ENCODE assay signal across 11 cellular contexts in the genomic region with DNA sequence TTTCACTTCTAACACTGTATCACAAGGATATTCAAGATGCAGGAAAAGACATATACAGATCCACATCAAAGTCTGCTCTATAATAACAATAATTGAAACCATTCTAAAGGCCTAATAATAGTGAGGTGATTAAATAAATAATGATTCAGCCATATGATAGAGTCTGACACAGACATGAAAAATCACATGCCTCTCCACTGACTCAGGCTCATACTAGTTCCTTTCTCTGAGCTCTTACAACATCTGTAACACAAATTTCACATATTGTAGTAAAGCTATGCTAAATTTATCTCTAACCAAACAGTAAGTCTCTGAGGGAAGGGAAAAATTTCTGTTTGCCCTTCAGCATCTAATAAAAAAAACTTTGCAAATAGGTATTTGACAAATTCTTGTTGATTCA. TPM values are rescaled to one million over a fixed set of nuclear protein-coding genes. Genes with fewer than 3 reads are reported as not detected.
A peak's percentile ranks its signal among the peaks of the same experiment; 100 is the strongest.
DNase-seq lines count a peak whose midpoint lies in the region; ATAC-seq and TF ChIP-seq lines count a peak whose summit lies in the region.
"Had no signal": no experiment of that assay in that cellular context is flagged by ENCODE, and none has a peak within 500 bp of the region (broad histone marks: within the 10 kb centered on the region; RNA-seq: fewer than 3 reads in every experiment).

No MANE protein-coding gene starts in this region.

- in situ Hi-C loops in SK-MEL-5 (cut with HindIII; ENCODE audit: low pct_unique_long_range_greater_than_20kb, low sequenced_read_pairs): no loop called here

- no peak overlapping the region for H4K8ac ChIP-seq in trophoblast cell (ENCODE audit: low read depth, low read length)

- ATAC-seq in activated CD8-positive, alpha-beta T cell treated with anti-CD3 and anti-CD28 coated beads, Interleukin-2, amount 10 ng/mL, durations not matched to agents 7 days and 5 days: no peak
- ATAC-seq: WTC11 had no signal

- BruUV-seq in Calu3 (replicated peaks; lab: Mats Ljungman, UMichigan): no TSS peak

- no peak overlapping the region for H2AK5ac ChIP-seq in trophoblast cell (ENCODE audit: low read length)

- no peak overlapping the region for H2BK5ac ChIP-seq in trophoblast cell (ENCODE audit: low read depth, low read length, poor library complexity)

- no peaks in the 10 kb centered on the region for H3K9me3 Mint-ChIP-seq in Calu3 (ENCODE audit: low read depth, unreplicated experiment)
- peaks cover 4% of the 10 kb centered on the region for H3K9me3 Mint-ChIP-seq in activated CD8-positive, alpha-beta T cell treated with anti-CD3 and anti-CD28 coated beads, Interleukin-2, amount 10 ng/mL, durations not matched to agents 7 days and 5 days (ENCODE audit: insufficient read depth)
- H3K9me3 Mint-ChIP-seq in activated T-cell treated with anti-CD3 and anti-CD28 coated beads, Interleukin-2, amount 50 U/mL, for 24 hours: no peaks in the 10 kb centered on the region
- H3K9me3 Mint-ChIP-seq: WTC11 had no signal

- no peak overlapping the region for H2BK120ac ChIP-seq in trophoblast cell (ENCODE audit: insufficient read depth, low read length, poor library complexity)

- no peak for TF ChIP-seq CTCF in Calu3 (IDR thresholded peaks at IDR 0.05; ENCODE audit: unreplicated experiment)
- TF ChIP-seq CTCF in fibroblast of pulmonary artery (IDR thresholded peaks at IDR 0.05; ENCODE audit: low read length, missing control alignments): no peak

- no peaks in the 10 kb centered on the region for H3K79me1 ChIP-seq in trophoblast cell (ENCODE audit: low read length)

- H3K4me1 Mint-ChIP-seq in Calu3 (ENCODE audit: low read depth, unreplicated experiment): peaks cover 8% of the 10 kb centered on the region
- peaks cover 4% of the 10 kb centered on the region for H3K4me1 Mint-ChIP-seq in activated CD8-positive, alpha-beta T cell treated with anti-CD3 and anti-CD28 coated beads, Interleukin-2, amount 10 ng/mL, durations not matched to agents 7 days and 5 days (ENCODE audit: low read depth)
- peaks cover 43% of the 10 kb centered on the region for H3K4me1 Mint-ChIP-seq in activated T-cell treated with anti-CD3 and anti-CD28 coated beads, Interleukin-2, amount 50 U/mL, for 24 hours (ENCODE audit: low read depth)

- DNase-seq in Calu3 (peak; percentile 20), SK-MEL-5 (ENCODE audit: low read depth, low spot score) (peak; percentile 71), fibroblast of pulmonary artery (ENCODE audit: low read depth) (peak; percentile 96), trophoblast cell (peak; percentile 22 to 65), COLO668 (lab: John Stamatoyannopoulos, UW; ENCODE audit: unreplicated experiment) (no peak)
- DNase-seq in stimulated activated CD8-positive, alpha-beta memory T cell treated with anti-CD3 and anti-CD28 coated beads, Interleukin-4, amount 100 ng/mL, for 48 hours: no peak
- DNase-seq in activated CD8-positive, alpha-beta T cell treated with anti-CD3 and anti-CD28 coated beads, Interleukin-2, amount 10 ng/mL, durations not matched to agents 7 days and 5 days: no peak
- DNase-seq in activated T-cell treated with anti-CD3 and anti-CD28 coated beads, Interleukin-2, amount 50 U/mL, for 24 hours: no peak
- DNase-seq: effector memory CD4-positive, alpha-beta T cell had no signal

- H3K9me3 ChIP-seq in trophoblast cell (ENCODE audit: insufficient read depth, low read depth, low read length): no peaks in the 10 kb centered on the region

- no peak overlapping the region for H3K9ac ChIP-seq in trophoblast cell (ENCODE audit: low read length)

- H3K4me3 Mint-ChIP-seq in Calu3 (ENCODE audit: low read depth, unreplicated experiment): no peak overlapping the region
- H3K4me3 Mint-ChIP-seq in activated CD8-positive, alpha-beta T cell treated with anti-CD3 and anti-CD28 coated beads, Interleukin-2, amount 10 ng/mL, durations not matched to agents 7 days and 5 days: no peak overlapping the region
- no peak overlapping the region for H3K4me3 Mint-ChIP-seq in activated T-cell treated with anti-CD3 and anti-CD28 coated beads, Interleukin-2, amount 50 U/mL, for 24 hours
- H3K4me3 Mint-ChIP-seq: WTC11 had no signal

- no peaks in the 10 kb centered on the region for H3K27me3 Mint-ChIP-seq in Calu3 (ENCODE audit: unreplicated experiment)
- H3K27me3 Mint-ChIP-seq in activated CD8-positive, alpha-beta T cell treated with anti-CD3 and anti-CD28 coated beads, Interleukin-2, amount 10 ng/mL, durations not matched to agents 7 days and 5 days (ENCODE audit: low read depth): no peaks in the 10 kb centered on the region
- H3K27me3 Mint-ChIP-seq in activated T-cell treated with anti-CD3 and anti-CD28 coated beads, Interleukin-2, amount 50 U/mL, for 24 hours: no peaks in the 10 kb centered on the region

- H2BK12ac ChIP-seq in trophoblast cell (ENCODE audit: low read length): no peak overlapping the region

- H3K23ac ChIP-seq in trophoblast cell (ENCODE audit: low read length): no peak overlapping the region

- CTCF ChIA-PET in Calu3 (lab: Charles Lee): interaction anchor here (0.5 to 1.2 kb wide), 4 partner anchors 63 to 378 kb away, joined by 3 to 4 read pairs (median 3); no protein-coding TSS in a partner anchor
- CTCF ChIA-PET in activated CD8-positive, alpha-beta T cell treated with anti-CD3 and anti-CD28 coated beads, Interleukin-2, amount 10 ng/mL, durations not matched to agents 7 days and 5 days (lab: Charles Lee): interaction anchor here (1.3 kb wide), 1 partner anchor 10 kb away, joined by 3 read pairs; no protein-coding TSS in a partner anchor

- no peaks in the 10 kb centered on the region for H3K79me2 ChIP-seq in trophoblast cell (ENCODE audit: control insufficient read depth, insufficient read depth, low read length, poor library complexity)

- intact Hi-C loops in Calu3 (cut with micrococcal nuclease; ENCODE audit: unreplicated experiment): loop anchor here (5.0 kb wide), 1 partner anchor 183 kb away; no protein-coding TSS in a partner anchor

- H2AFZ ChIP-seq in trophoblast cell (ENCODE audit: insufficient read depth, low read length, poor library complexity): no peak overlapping the region

- no peak overlapping the region for H3K4me2 ChIP-seq in trophoblast cell (ENCODE audit: low read length)

- H3K4me3 ChIP-seq in fibroblast of pulmonary artery (replicated peaks; ENCODE audit: low read depth, low read length) (no peak overlapping the region), trophoblast cell (ENCODE audit: low read depth, low read length) (no peak overlapping the region)

- H3K27ac Mint-ChIP-seq in Calu3 (ENCODE audit: unreplicated experiment): peak overlapping the region; percentile 81
- H3K27ac Mint-ChIP-seq in activated CD8-positive, alpha-beta T cell treated with anti-CD3 and anti-CD28 coated beads, Interleukin-2, amount 10 ng/mL, durations not matched to agents 7 days and 5 days: no peak overlapping the region
- H3K27ac Mint-ChIP-seq in activated T-cell treated with anti-CD3 and anti-CD28 coated beads, Interleukin-2, amount 50 U/mL, for 24 hours: no peak overlapping the region
- H3K27ac Mint-ChIP-seq: progenitor cell of endocrine pancreas, WTC11 had no signal

- no peak overlapping the region for H3K27ac ChIP-seq in trophoblast cell (ENCODE audit: low read depth, low read length)

- H4K12ac ChIP-seq in trophoblast cell (ENCODE audit: low read depth, low read length): no peak overlapping the region

- POLR2A ChIA-PET in activated CD8-positive, alpha-beta T cell treated with anti-CD3 and anti-CD28 coated beads, Interleukin-2, amount 10 ng/mL, durations not matched to agents 7 days and 5 days (lab: Charles Lee): no interaction called here

- no peak overlapping the region for H4K91ac ChIP-seq in trophoblast cell (ENCODE audit: low read depth, low read length)

- H3K27me3 ChIP-seq in trophoblast cell (ENCODE audit: insufficient read depth, low read length): no peaks in the 10 kb centered on the region

- H3K36me3 Mint-ChIP-seq in Calu3 (ENCODE audit: insufficient read depth, unreplicated experiment): no peaks in the 10 kb centered on the region
- peaks cover 2% of the 10 kb centered on the region for H3K36me3 Mint-ChIP-seq in activated CD8-positive, alpha-beta T cell treated with anti-CD3 and anti-CD28 coated beads, Interleukin-2, amount 10 ng/mL, durations not matched to agents 7 days and 5 days (ENCODE audit: low read depth)
- H3K36me3 Mint-ChIP-seq in activated T-cell treated with anti-CD3 and anti-CD28 coated beads, Interleukin-2, amount 50 U/mL, for 24 hours (ENCODE audit: low read depth): peaks cover 8% of the 10 kb centered on the region
- H3K36me3 Mint-ChIP-seq: WTC11 had no signal

- H3K4me1 ChIP-seq in trophoblast cell (ENCODE audit: control insufficient read depth in 1 of 2, insufficient read depth in 2 of 2, low read length in 2 of 2): no peaks in the 10 kb centered on the region

- H3K4ac ChIP-seq in trophoblast cell (ENCODE audit: low read depth, low read length): no peak overlapping the region

- no peak overlapping the region for H3K14ac ChIP-seq in trophoblast cell (ENCODE audit: low read length)

- H3K18ac ChIP-seq in trophoblast cell (ENCODE audit: low read length): no peak overlapping the region

- H3K36me3 ChIP-seq in trophoblast cell (ENCODE audit: control insufficient read depth in 1 of 2, insufficient read depth in 2 of 2, low read length in 2 of 2): no peaks in the 10 kb centered on the region

RNA-seq across cellular contexts. Expression of a gene that starts 54.1 kb away (rescaled TPM):
- total RNA-seq in Calu3 (2022): 0.27 and 0.92 TPM in 2 replicates
- 4.9 and 7.8 TPM in 2 replicates for total RNA-seq in SK-MEL-5 (2014; rRNA removed; shearing (Covaris generic))
- polyA plus RNA-seq in SK-MEL-5 (2015; cell fraction: cytosol; rRNA removed): 1.7 and 3.4 TPM in 2 replicates
- polyA plus RNA-seq in SK-MEL-5 (2015; cell fraction: nucleus; rRNA removed): 4.2 and 6.7 TPM in 2 replicates
- 0.04 and 0.08 TPM in 2 replicates for polyA plus RNA-seq in trophoblast cell (2013)
- 1 to 10 TPM in 1 of 2 experiments, under 1 TPM in 1; 0.68 to 1.2 TPM for total RNA-seq in activated CD8-positive, alpha-beta T cell treated with anti-CD3 and anti-CD28 coated beads, Interleukin-2, amount 10 ng/mL, durations not matched to agents 7 days and 5 days

Comparison
In these comparisons a context has a peak if more than half of its experiments do, and no peak if none do; other contexts are left out.
1. DNase-seq: peak in Calu3 (single experiment), SK-MEL-5 (single experiment), fibroblast of pulmonary artery (single experiment) and trophoblast cell (2 of 2); none in stimulated activated CD8-positive, alpha-beta memory T cell treated with anti-CD3 and anti-CD28 coated beads, Interleukin-4, amount 100 ng/mL, for 48 hours (single experiment), activated CD8-positive, alpha-beta T cell treated with anti-CD3 and anti-CD28 coated beads, Interleukin-2, amount 10 ng/mL, durations not matched to agents 7 days and 5 days (single experiment), COLO668 (single experiment) and activated T-cell treated with anti-CD3 and anti-CD28 coated beads, Interleukin-2, amount 50 U/mL, for 24 hours (single experiment).